ENCODE assay signal across 8 cellular contexts in genomic region chr3:134212898-134213665, GRCh38. TPM values are rescaled to one million over a fixed set of nuclear protein-coding genes. Genes with fewer than 3 reads are reported as not detected.
DNase-seq lines count a peak whose midpoint lies in the region; ATAC-seq and TF ChIP-seq lines count a peak whose summit lies in the region.

No MANE protein-coding gene starts in this region.

- H3K9me3 Mint-ChIP-seq in activated CD4-positive, alpha-beta memory T cell treated with anti-CD3 and anti-CD28 coated beads for 36 hours = no peaks in the 10 kb centered on the region
- no peaks in the 10 kb centered on the region for H3K9me3 Mint-ChIP-seq in memory B cell

- H3K36me3 Mint-ChIP-seq in activated CD4-positive, alpha-beta memory T cell treated with anti-CD3 and anti-CD28 coated beads for 36 hours = peaks cover 7% of the 10 kb centered on the region
- H3K36me3 Mint-ChIP-seq in memory B cell = peaks cover 17% of the 10 kb centered on the region

- intact Hi-C loops in activated CD4-positive, alpha-beta memory T cell treated with anti-CD3 and anti-CD28 coated beads for 36 hours (cut with micrococcal nuclease) = loop anchor here (1.0 to 5.0 kb wide), 9 partner anchors 11 to 274 kb away; partner anchors contain the start of genes ANAPC13, CEP63 and RYK

- TF ChIP-seq CTCF in AG09319 (IDR thresholded peaks at IDR 0.05; ENCODE audit: low read depth, low read length) = peak; percentile 99

- POLR2A ChIA-PET in activated CD4-positive, alpha-beta memory T cell treated with anti-CD3 and anti-CD28 coated beads for 36 hours (lab: Charles Lee) = no interaction called here

- no peaks in the 10 kb centered on the region for H3K27me3 Mint-ChIP-seq in activated CD4-positive, alpha-beta memory T cell treated with anti-CD3 and anti-CD28 coated beads for 36 hours
- no peaks in the 10 kb centered on the region for H3K27me3 Mint-ChIP-seq in memory B cell

- no peak overlapping the region for H3K27ac Mint-ChIP-seq in activated CD4-positive, alpha-beta memory T cell treated with anti-CD3 and anti-CD28 coated beads for 36 hours
- no peak overlapping the region for H3K27ac Mint-ChIP-seq in memory B cell

- peaks cover 23% of the 10 kb centered on the region for H3K4me1 Mint-ChIP-seq in activated CD4-positive, alpha-beta memory T cell treated with anti-CD3 and anti-CD28 coated beads for 36 hours (ENCODE audit: low read depth)
- peaks cover 28% of the 10 kb centered on the region for H3K4me1 Mint-ChIP-seq in memory B cell

- H3K4me3 Mint-ChIP-seq in activated CD4-positive, alpha-beta memory T cell treated with anti-CD3 and anti-CD28 coated beads for 36 hours = no peak overlapping the region
- no peak overlapping the region for H3K4me3 Mint-ChIP-seq in memory B cell

- peak; percentile 67 for ATAC-seq in GM18909 (IDR thresholded peaks at IDR 0.05; ENCODE audit: poor library complexity, unreplicated experiment)
- peak; percentile 57 for ATAC-seq in HG03439 (IDR thresholded peaks at IDR 0.05; ENCODE audit: unreplicated experiment)
- ATAC-seq in memory B cell (ENCODE audit: low read depth) = peak; percentile 91

- DNase-seq in AG09319 (ENCODE audit: extremely low read depth, low read depth) (peak; percentile 29), NCI-H748 treated with DMSO at 0.1 percent for 48 hours (lab: John Stamatoyannopoulos, UW) (peak; percentile 24), memory B cell (ENCODE audit: low spot score in 2 of 2) (peak; percentile 84 to 90)
- DNase-seq in activated CD4-positive, alpha-beta memory T cell treated with anti-CD3 and anti-CD28 coated beads for 36 hours = peak; percentile 90
- DNase-seq in effector CD4-positive, alpha-beta T cell = peak; percentile 85
- peak; percentile 74 to 78 for DNase-seq in stimulated activated CD8-positive, alpha-beta memory T cell treated with anti-CD3 and anti-CD28 coated beads, Interleukin-2, amount 100 ng/mL, for 1 hour (ENCODE audit: low read depth in 2 of 2)

- CTCF ChIA-PET in activated CD4-positive, alpha-beta memory T cell treated with anti-CD3 and anti-CD28 coated beads for 36 hours (lab: Charles Lee) = interaction anchor here (0.5 to 6.6 kb wide), 44 partner anchors 8 to 1539 kb away, joined by 3 to 105 read pairs (median 6); partner anchors contain the start of genes RYK and TOPBP1

RNA-seq across cellular contexts. Expression of gene RYK, which starts 37.6 kb away (rescaled TPM):
- 10 to 100 TPM; 16.7 to 17.6 TPM for total RNA-seq in activated CD4-positive, alpha-beta memory T cell treated with anti-CD3 and anti-CD28 coated beads for 36 hours

Comparison
In these comparisons a context has a peak if more than half of its experiments do, and no peak if none do; other contexts are left out.
1. Peak in every context shown above with its lines: DNase-seq and ATAC-seq.
2. DNase-seq: peak in every context shown above with its lines; median percentile 90 in activated CD4-positive, alpha-beta memory T cell treated with anti-CD3 and anti-CD28 coated beads for 36 hours; 87 in memory B cell; 85 in effector CD4-positive, alpha-beta T cell; 76 in stimulated activated CD8-positive, alpha-beta memory T cell treated with anti-CD3 and anti-CD28 coated beads, Interleukin-2, amount 100 ng/mL, for 1 hour; 29 in AG09319; 24 in NCI-H748 treated with DMSO at 0.1 percent for 48 hours.